18 cellular contexts compared by ENCODE assay signal in the genomic region with DNA sequence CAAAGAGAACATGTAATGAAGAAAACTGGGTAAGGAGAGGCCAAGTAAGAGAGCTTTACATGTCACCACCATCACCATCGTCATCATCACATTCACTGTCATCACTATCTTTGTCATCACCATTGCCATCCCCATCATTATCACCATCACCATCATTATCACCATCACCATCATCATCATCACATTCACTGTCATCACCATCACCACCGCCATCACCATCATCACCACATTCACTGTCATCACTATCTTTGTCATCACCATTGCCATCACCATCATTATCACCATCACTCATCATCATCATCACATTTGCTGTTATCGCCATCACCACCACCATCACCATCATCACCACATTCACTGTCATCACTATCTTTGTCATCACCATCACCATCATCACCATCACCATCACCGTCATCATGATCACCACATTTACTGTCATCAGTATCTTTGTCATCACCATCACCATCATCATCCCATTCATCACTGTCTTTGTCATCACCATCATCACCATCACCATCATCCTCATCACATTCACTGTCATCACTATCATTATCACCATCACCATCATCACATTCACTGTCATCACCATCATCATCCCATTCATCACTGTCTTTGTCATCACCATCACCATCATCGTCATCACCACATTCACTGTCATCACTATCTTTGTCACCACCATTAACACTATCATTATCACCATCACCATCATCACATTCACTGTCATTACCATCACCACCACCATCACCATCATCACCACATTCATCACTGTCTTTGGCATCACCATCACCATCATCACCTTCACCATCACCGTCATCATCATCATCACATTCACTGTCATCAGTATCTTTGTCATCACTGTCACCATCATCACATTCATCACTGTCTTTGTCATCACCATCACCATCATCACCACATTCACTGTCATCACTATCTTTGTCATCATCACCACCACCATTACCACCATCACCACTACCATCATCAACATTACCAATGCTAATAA.
A peak's percentile ranks its signal among the peaks of the same experiment; 100 is the strongest.
DNase-seq lines count a peak whose midpoint lies in the region; ATAC-seq, FAIRE-seq and TF ChIP-seq lines count a peak whose summit lies in the region.
"Had no signal": no experiment of that assay in that cellular context is flagged by ENCODE, and none has a peak within 500 bp of the region (broad histone marks: within the 10 kb centered on the region; RNA-seq: fewer than 3 reads in every experiment).

No MANE protein-coding gene starts in this region.

- SMC1A ChIA-PET in GM12878 (lab: Charles Lee; ENCODE audit: uncharacterized antibody, unreplicated experiment) = no interaction called here

- TF ChIP-seq RAD21 in HepG2 (CRISPR knock-in tag; IDR thresholded peaks at IDR 0.05) (no peak), GM12878 (IDR thresholded peaks at IDR 0.05; ENCODE audit: insufficient read depth, low read depth, low read length) (no peak)

- TF ChIP-seq EP300 in HepG2 (IDR thresholded peaks at IDR 0.05; ENCODE audit: low read depth in 2 of 2, low read length in 2 of 2) = no peak
- no peak for TF ChIP-seq EP300 in HepG2 (CRISPR knock-in tag; IDR thresholded peaks at IDR 0.05; ENCODE audit: borderline replicate concordance)
- TF ChIP-seq EP300 in GM12878 (IDR thresholded peaks at IDR 0.05; ENCODE audit: borderline replicate concordance in 1 of 2, control insufficient read depth in 1 of 2, low read depth in 2 of 2, low read length in 2 of 2) = no peak

- no peaks in the 10 kb centered on the region for H3K79me2 ChIP-seq in HepG2 (ENCODE audit: insufficient read depth, low read length)
- H3K79me2 ChIP-seq in GM12878 (ENCODE audit: control insufficient read depth, insufficient read depth, low read length) = no peaks in the 10 kb centered on the region

- POLR2A ChIA-PET in HepG2 (lab: Yijun Ruan, JAX) (no interaction called here), GM12878 (lab: Charles Lee) (no interaction called here)

- no peak overlapping the region for H3K9ac ChIP-seq in HepG2 (ENCODE audit: insufficient read depth, low read depth, low read length)
- H3K9ac ChIP-seq in GM12878 (ENCODE audit: control insufficient read depth, insufficient read depth, low read length) = no peak overlapping the region
- H3K9ac ChIP-seq: GM23248, KMS-11 had no signal

- peaks cover 0 to 12% of the 10 kb centered on the region in 2 experiments; a peak in 1 of 5 replicates for H3K27me3 ChIP-seq in HepG2 (ENCODE audit: control insufficient read depth in 1 of 2, insufficient read depth in 2 of 2, low read length in 2 of 2)
- H3K27me3 ChIP-seq in right lobe of liver = no peaks in the 10 kb centered on the region
- no peaks in the 10 kb centered on the region for H3K27me3 ChIP-seq in GM12878 (replicated peaks in 1 of 2; ENCODE audit: control insufficient read depth in 2 of 2, insufficient read depth in 2 of 2, low read length in 1 of 2)
- H3K27me3 ChIP-seq: BE2C had no signal

- WGBS in HepG2 (ENCODE audit: low lambda C conversion rate) = 66% methylated on average over 6 of the region's 6 CpGs
- 85% methylated on average over 5 of the region's 6 CpGs for WGBS in right lobe of liver (ENCODE audit: insufficient coverage, low coverage, low lambda C conversion rate, missing lambda C conversion rate)
- 55% methylated on average over 6 of the region's 6 CpGs for WGBS in GM12878 (ENCODE audit: insufficient coverage, insufficient replicate concordance, low lambda C conversion rate, missing lambda C conversion rate)

- intact Hi-C loops in HepG2 (cut with micrococcal nuclease; ENCODE audit: unreplicated experiment) (no loop called here), right lobe of liver (cut with DNase I) (no loop called here), GM12878 (cut with micrococcal nuclease; ENCODE audit: unreplicated experiment) (no loop called here)

- H3K4me1 ChIP-seq in HepG2 (ENCODE audit: insufficient read depth, low read length) = peaks cover 30% of the 10 kb centered on the region
- H3K4me1 ChIP-seq in right lobe of liver = peaks cover 0 to 32% (median 13%) of the 10 kb centered on the region in 4 donors
- H3K4me1 ChIP-seq in GM12878 (ENCODE audit: control insufficient read depth, insufficient read depth, low read length) = no peaks in the 10 kb centered on the region
- H3K4me1 ChIP-seq: BE2C had no signal

- no peak for TF ChIP-seq CTCF in HepG2 (CRISPR knock-in tag; IDR thresholded peaks at IDR 0.05)
- no peak for TF ChIP-seq CTCF in right lobe of liver (IDR thresholded peaks at IDR 0.05)
- no peak for TF ChIP-seq CTCF in GM12878 (IDR thresholded peaks at IDR 0.05 in 2 of 3, conservative IDR thresholded peaks at IDR 0.05 in 1 of 3; ENCODE audit: control insufficient read depth in 2 of 3, extremely low read depth in 1 of 3, insufficient read depth in 1 of 3, low read depth in 3 of 3, low read length in 3 of 3)

- CTCF ChIA-PET in HepG2 (lab: Yijun Ruan, JAX; ENCODE audit: low intra/inter-chr PET ratio, low total read pairs) (no interaction called here), GM12878 (lab: Yijun Ruan, JAX) (no interaction called here)

- H3K36me3 ChIP-seq in HepG2 (replicated peaks in 1 of 2; ENCODE audit: control insufficient read depth in 1 of 2, insufficient read depth in 2 of 2, low read length in 2 of 2) (no peaks in the 10 kb centered on the region), right lobe of liver (no peaks in the 10 kb centered on the region), GM12878 (ENCODE audit: control insufficient read depth in 2 of 2, insufficient read depth in 2 of 2, low read length in 1 of 2) (no peaks in the 10 kb centered on the region)
- H3K36me3 ChIP-seq: BE2C had no signal

- FAIRE-seq in HepG2 (lab: Jason Lieb, UNC) (no peak), GM12878 (lab: Jason Lieb, UNC) (no peak)
- FAIRE-seq: D721Med had no signal

- H3K9me3 ChIP-seq in HepG2 (ENCODE audit: low read length) = no peaks in the 10 kb centered on the region
- no peaks in the 10 kb centered on the region for H3K9me3 ChIP-seq in right lobe of liver
- peaks cover 1% of the 10 kb centered on the region; the same call in 1 of the 3 replicates for H3K9me3 ChIP-seq in GM12878 (replicated peaks; ENCODE audit: control insufficient read depth, insufficient read depth, low read length)
- H3K9me3 ChIP-seq: BE2C had no signal

- TF ChIP-seq POLR2A in HepG2 (IDR thresholded peaks at IDR 0.05; ENCODE audit: insufficient read depth in 1 of 2, low read depth in 2 of 2, low read length in 2 of 2) (no peak), right lobe of liver (IDR thresholded peaks at IDR 0.05) (no peak), GM12878 (IDR thresholded peaks at IDR 0.05; ENCODE audit: low read depth, low read length) (no peak)

- H3K4me3 ChIP-seq in HepG2 (replicated peaks in 1 of 3; ENCODE audit: insufficient read depth in 1 of 3, low read depth in 2 of 3, low read length in 3 of 3) (no peak overlapping the region), right lobe of liver (no peak overlapping the region), GM12878 (no peak overlapping the region)
- H3K4me3 ChIP-seq: GM23248 had no signal

- DNase-seq in HepG2 (ENCODE audit: low spot score) (no peak), right lobe of liver (no peak), GM12878 (ENCODE audit: low read depth, low spot score) (no peak), islet precursor cell (peak; percentile 13)
- DNase-seq: BE2C; CD4-positive, alpha-beta memory T cell; COR-L47; DMS153; DND-41; GDM1; GM23248; H7 had no signal

- ATAC-seq in HepG2 = no peak
- ATAC-seq in right lobe of liver = no peak
- ATAC-seq in GM12878 = no peak
- no peak for ATAC-seq in HG03565 (IDR thresholded peaks at IDR 0.05; ENCODE audit: unreplicated experiment)
- no peak for ATAC-seq in HG03342 (IDR thresholded peaks at IDR 0.05; ENCODE audit: unreplicated experiment)
- ATAC-seq in GM18502 (IDR thresholded peaks at IDR 0.05; ENCODE audit: poor library complexity, unreplicated experiment) = no peak

- RAD21 ChIA-PET in GM12878 (lab: Charles Lee; ENCODE audit: unreplicated experiment) = no interaction called here

- in situ Hi-C loops in HepG2 (cut with HindIII; ENCODE audit: extremely low pct_ligation_motif_present, low pct_unique_long_range_greater_than_20kb) = no loop called here
- in situ Hi-C loops in GM12878 (cut with MboI) = no loop called here

- H4K20me1 ChIP-seq in HepG2 (ENCODE audit: insufficient read depth, low read length) = no peaks in the 10 kb centered on the region
- no peaks in the 10 kb centered on the region for H4K20me1 ChIP-seq in GM12878 (ENCODE audit: control insufficient read depth, insufficient read depth)

- BruUV-seq in HepG2 (replicated peaks; lab: Mats Ljungman, UMichigan) (no TSS peak), GM12878 (replicated peaks; lab: Mats Ljungman, UMichigan) (no TSS peak)

- H3K4me2 ChIP-seq in HepG2 (ENCODE audit: low read depth, low read length) (no peak overlapping the region), GM12878 (ENCODE audit: control insufficient read depth, insufficient read depth) (no peak overlapping the region)
- H3K4me2 ChIP-seq: KMS-11 had no signal

- H2AFZ ChIP-seq in HepG2 (ENCODE audit: low read length) (no peak overlapping the region), GM12878 (ENCODE audit: control insufficient read depth, low read depth, low read length) (no peak overlapping the region)
- H2AFZ ChIP-seq: GM23248 had no signal

- no peak overlapping the region for H3K27ac ChIP-seq in HepG2 (ENCODE audit: extremely low read length, insufficient read depth, low read length)
- H3K27ac ChIP-seq in right lobe of liver = no peak overlapping the region
- H3K27ac ChIP-seq in GM12878 (ENCODE audit: control insufficient read depth, insufficient read depth) = no peak overlapping the region
- H3K27ac ChIP-seq: C4-2B, GM23248, KMS-11 had no signal

TF ChIP-seq in HepG2, 621 proteins besides CTCF, POLR2A, EP300 and RAD21 (continues in another document):
- TF ChIP-seq ZNF207 (IDR thresholded peaks at IDR 0.05; ENCODE audit: borderline replicate concordance) (peak; percentile 81; the same call in 1 of the 2 replicates), NBN (conservative IDR thresholded peaks at IDR 0.05) (peak; percentile 40; the same call in 1 of the 2 replicates), FOXM1 (CRISPR knock-in tag; IDR thresholded peaks at IDR 0.05) (no peak), ZNF253 (CRISPR knock-in tag; IDR thresholded peaks at IDR 0.05; ENCODE audit: borderline replicate concordance) (no peak), ZNF101 (CRISPR knock-in tag; IDR thresholded peaks at IDR 0.05; ENCODE audit: borderline replicate concordance, low read depth) (no peak), DNMT1 (CRISPR knock-in tag; IDR thresholded peaks at IDR 0.05) (no peak), RBFOX2 (IDR thresholded peaks at IDR 0.05; ENCODE audit: low read depth, low read length) (no peak)

Comparison
In these comparisons a context has a peak if more than half of its experiments do, and no peak if none do; other contexts are left out.
1. Of the 75 proteins assayed by ChIP-seq in both HepG2 and GM12878: peak only in HepG2: FOXK2, IKZF1, JUNB, NBN and ZNF207; only in GM12878: none; in both: none; in neither: 67; mixed calls (peak in some experiments, not most) for 3.